27 cellular contexts compared by ENCODE assay signal in the genomic region with DNA sequence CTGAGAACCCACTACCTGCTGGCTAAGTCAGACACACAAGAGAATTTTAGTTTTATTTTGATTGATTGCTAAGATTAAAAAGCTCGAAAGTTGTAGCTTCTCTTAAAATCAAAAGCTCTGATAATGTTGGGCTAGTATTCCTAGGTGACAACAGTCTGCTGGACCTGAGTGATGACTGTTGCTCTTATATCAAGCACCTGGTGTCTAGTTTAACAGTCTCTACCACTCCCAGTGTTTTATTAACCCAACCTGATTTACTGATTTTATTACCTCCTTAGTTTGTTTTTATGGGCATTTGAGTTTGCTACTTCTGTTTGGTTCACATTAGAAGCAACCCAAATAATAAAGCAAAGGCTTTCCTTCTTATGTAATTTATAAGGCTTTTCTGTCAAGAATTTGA.
"Had no signal": no experiment of that assay in that cellular context is flagged by ENCODE, and none has a peak within 500 bp of the region (broad histone marks: within the 10 kb centered on the region; RNA-seq: fewer than 3 reads in every experiment).

No MANE protein-coding gene starts in this region.

- H3K4me2 ChIP-seq: hepatocyte, neural progenitor cell had no signal

- H3K9me3 ChIP-seq: esophagus muscularis mucosa, gastroesophageal sphincter, heart left ventricle, right atrium auricular region, spleen, testis, tibial nerve, upper lobe of left lung had no signal

- H3K4me1 ChIP-seq: esophagus muscularis mucosa, foreskin keratinocyte, gastroesophageal sphincter, heart left ventricle, neural progenitor cell, parathyroid adenoma, right atrium auricular region, spleen, testis, tibial nerve, upper lobe of left lung had no signal

- H3K27ac ChIP-seq: coronary artery, esophagus muscularis mucosa, foreskin keratinocyte, gastroesophageal sphincter, heart left ventricle, hepatocyte, neural progenitor cell, parathyroid adenoma, right atrium auricular region, spleen, testis, tibial nerve, upper lobe of left lung had no signal

- ATAC-seq: foreskin keratinocyte; gastroesophageal sphincter; heart left ventricle; left lobe of liver; natural killer cell treated with Interleukin-12 subunit alpha and Interleukin-12 subunit beta and Interleukin-15 and Interleukin-18, amount 100 ng/mL, for 72 hours; sciatic nerve; stimulated activated memory B cell treated with anti-CD40 and anti-IgM and Interleukin-4, amounts not matched to agents 10 μg/mL and 1 μg/mL and 100 μg/mL, for 72 hours; stimulated activated naive CD8-positive, alpha-beta T cell treated with anti-CD3 and anti-CD28 coated beads, Interleukin-15, Interleukin-2, amounts not matched to agents 100 U/mL and 50 U/mL, for 24 hours had no signal

- FAIRE-seq: endothelial cell of umbilical vein, urothelium cell line had no signal

- H2AFZ ChIP-seq: hepatocyte, neural progenitor cell, parathyroid adenoma had no signal

- H3K79me2 ChIP-seq: hepatocyte, parathyroid adenoma had no signal

- H3K4me3 ChIP-seq: coronary artery, esophagus muscularis mucosa, gastroesophageal sphincter, heart left ventricle, hepatocyte, lung, neural progenitor cell, right atrium auricular region, spleen, testis, tibial nerve, upper lobe of left lung had no signal

- H3K9ac ChIP-seq: neural progenitor cell, parathyroid adenoma had no signal

- DNase-seq: dermis blood vessel endothelial cell; effector memory CD4-positive, alpha-beta T cell; foreskin keratinocyte; heart left ventricle; kidney glomerular epithelial cell; naive B cell; spleen; stimulated activated CD4-positive, alpha-beta T cell treated with anti-CD3 and anti-CD28 coated beads, Interleukin-4, amount 100 ng/mL, for 4 hours; stimulated activated naive CD8-positive, alpha-beta T cell treated with anti-CD3 and anti-CD28 coated beads, Interleukin-15, Interleukin-2, amounts not matched to agents 100 U/mL and 50 U/mL, for 24 hours; substantia nigra; testis; upper lobe of left lung had no signal

- H3K27me3 ChIP-seq: esophagus muscularis mucosa, foreskin keratinocyte, gastroesophageal sphincter, heart left ventricle, hepatocyte, neural progenitor cell, right atrium auricular region, spleen, testis, tibial nerve, upper lobe of left lung had no signal
